ENCODE assay signal across 13 cellular contexts in genomic region chr11:47148903-47149535, GRCh38. TPM values are rescaled to one million over a fixed set of nuclear protein-coding genes. Genes with fewer than 3 reads are reported as not detected.
DNase-seq lines count a peak whose midpoint lies in the region; ATAC-seq, FAIRE-seq and TF ChIP-seq lines count a peak whose summit lies in the region.
"Had no signal": no experiment of that assay in that cellular context is flagged by ENCODE, and none has a peak within 500 bp of the region (broad histone marks: within the 10 kb centered on the region; RNA-seq: fewer than 3 reads in every experiment).

No MANE protein-coding gene starts in this region.

- peaks cover 23% of the 10 kb centered on the region for H3K4me1 Mint-ChIP-seq in osteocyte (ENCODE audit: unreplicated experiment)

- no peaks in the 10 kb centered on the region for H3K9me3 Mint-ChIP-seq in osteocyte (ENCODE audit: unreplicated experiment)
- H3K9me3 Mint-ChIP-seq: activated naive CD4-positive, alpha-beta T cell treated with anti-CD3 and anti-CD28 coated beads, Interleukin-2, amount 50 U/mL, for 24 hours had no signal

- H3K27ac Mint-ChIP-seq in osteocyte (ENCODE audit: unreplicated experiment), result no peak overlapping the region
- H3K27ac Mint-ChIP-seq: activated CD8-positive, alpha-beta T cell treated with anti-CD3 and anti-CD28 coated beads, Interleukin-2, amount 10 ng/mL, durations not matched to agents 7 days and 5 days; activated naive CD4-positive, alpha-beta T cell treated with anti-CD3 and anti-CD28 coated beads, Interleukin-2, amount 50 U/mL, for 24 hours had no signal

- no peak overlapping the region for H3K4me3 Mint-ChIP-seq in osteocyte (ENCODE audit: unreplicated experiment)
- H3K4me3 Mint-ChIP-seq: activated CD8-positive, alpha-beta T cell treated with anti-CD3 and anti-CD28 coated beads, Interleukin-2, amount 10 ng/mL, durations not matched to agents 7 days and 5 days; activated naive CD4-positive, alpha-beta T cell treated with anti-CD3 and anti-CD28 coated beads, Interleukin-2, amount 50 U/mL, for 24 hours had no signal

- peak; percentile 64 for DNase-seq in Right ventricle myocardium inferior (ENCODE audit: missing footprints)
- DNase-seq in cardiac septum (ENCODE audit: low spot score), result no peak
- DNase-seq in RPMI7951 (ENCODE audit: low read depth), result peak; percentile 32
- DNase-seq in medulla oblongata (ENCODE audit: extremely low spot score), result peak; percentile 56
- DNase-seq in HuH-7 (ENCODE audit: low spot score), result no peak
- DNase-seq in inferior parietal cortex (ENCODE audit: extremely low spot score), result no peak
- DNase-seq in osteocyte (ENCODE audit: extremely low spot score, unreplicated experiment), result no peak
- DNase-seq in D721Med (ENCODE audit: insufficient read length, low spot score), result no peak
- DNase-seq: activated CD8-positive, alpha-beta T cell treated with anti-CD3 and anti-CD28 coated beads, Interleukin-2, amount 10 ng/mL, durations not matched to agents 7 days and 5 days; kidney glomerular epithelial cell; stimulated activated CD4-positive, alpha-beta T cell treated with anti-CD3 and anti-CD28 coated beads, Interleukin-4, amount 100 ng/mL, for 4 hours had no signal

- ATAC-seq in Right ventricle myocardium inferior, result peak; percentile 60
- ATAC-seq: activated CD8-positive, alpha-beta T cell treated with anti-CD3 and anti-CD28 coated beads, Interleukin-2, amount 10 ng/mL, durations not matched to agents 7 days and 5 days had no signal

- no peaks in the 10 kb centered on the region for H3K27me3 Mint-ChIP-seq in osteocyte (ENCODE audit: unreplicated experiment)
- H3K27me3 Mint-ChIP-seq: activated naive CD4-positive, alpha-beta T cell treated with anti-CD3 and anti-CD28 coated beads, Interleukin-2, amount 50 U/mL, for 24 hours had no signal

- intact Hi-C loops in Right ventricle myocardium inferior (cut with DNase I), result loop anchor here (5.0 kb wide), 1 partner anchor 212 kb away; the partner anchor contains the start of gene CSTPP1
- intact Hi-C loops in cardiac septum (cut with DNase I), result loop anchor here (10.0 kb wide), 1 partner anchor 144 kb away; no protein-coding TSS in a partner anchor

- FAIRE-seq in D721Med (lab: Jason Lieb, UNC), result no peak
- FAIRE-seq: G401.6 had no signal

- H3K36me3 Mint-ChIP-seq in osteocyte (ENCODE audit: unreplicated experiment), result peaks cover 8% of the 10 kb centered on the region
- H3K36me3 Mint-ChIP-seq: activated naive CD4-positive, alpha-beta T cell treated with anti-CD3 and anti-CD28 coated beads, Interleukin-2, amount 50 U/mL, for 24 hours had no signal

- no peak for TF ChIP-seq CTCF in osteocyte (IDR thresholded peaks at IDR 0.05)
- TF ChIP-seq CTCF in D721Med (IDR thresholded peaks at IDR 0.05; ENCODE audit: insufficient read depth, missing control alignments), result no peak

RNA-seq across cellular contexts. Expression of gene ARFGAP2, which starts 27.7 kb away (rescaled TPM):
- total RNA-seq in Right ventricle myocardium inferior (45.8 TPM), cardiac septum (72.3 TPM), osteocyte (73.4 and 77.4 TPM in 2 replicates)
- total RNA-seq in RPMI7951 (2014; rRNA removed; shearing (Covaris generic)), result 63.4 and 74.5 TPM in 2 replicates

RNA-seq across cellular contexts. Expression of gene PACSIN3, which starts 37.2 kb away (rescaled TPM):
- total RNA-seq in Right ventricle myocardium inferior (177 TPM), cardiac septum (295 TPM), osteocyte (90.3 and 93.3 TPM in 2 replicates)
- 19.8 and 22.7 TPM in 2 replicates for total RNA-seq in RPMI7951 (2014; rRNA removed; shearing (Covaris generic))

Comparison
In these comparisons a context has a peak if more than half of its experiments do, and no peak if none do; other contexts are left out.
1. DNase-seq: peak in Right ventricle myocardium inferior (single experiment), RPMI7951 (single experiment) and medulla oblongata (single experiment); none in cardiac septum (single experiment), HuH-7 (single experiment), inferior parietal cortex (single experiment), osteocyte (single experiment) and D721Med (single experiment).